8 cellular contexts compared by ENCODE assay signal in the genomic region with DNA sequence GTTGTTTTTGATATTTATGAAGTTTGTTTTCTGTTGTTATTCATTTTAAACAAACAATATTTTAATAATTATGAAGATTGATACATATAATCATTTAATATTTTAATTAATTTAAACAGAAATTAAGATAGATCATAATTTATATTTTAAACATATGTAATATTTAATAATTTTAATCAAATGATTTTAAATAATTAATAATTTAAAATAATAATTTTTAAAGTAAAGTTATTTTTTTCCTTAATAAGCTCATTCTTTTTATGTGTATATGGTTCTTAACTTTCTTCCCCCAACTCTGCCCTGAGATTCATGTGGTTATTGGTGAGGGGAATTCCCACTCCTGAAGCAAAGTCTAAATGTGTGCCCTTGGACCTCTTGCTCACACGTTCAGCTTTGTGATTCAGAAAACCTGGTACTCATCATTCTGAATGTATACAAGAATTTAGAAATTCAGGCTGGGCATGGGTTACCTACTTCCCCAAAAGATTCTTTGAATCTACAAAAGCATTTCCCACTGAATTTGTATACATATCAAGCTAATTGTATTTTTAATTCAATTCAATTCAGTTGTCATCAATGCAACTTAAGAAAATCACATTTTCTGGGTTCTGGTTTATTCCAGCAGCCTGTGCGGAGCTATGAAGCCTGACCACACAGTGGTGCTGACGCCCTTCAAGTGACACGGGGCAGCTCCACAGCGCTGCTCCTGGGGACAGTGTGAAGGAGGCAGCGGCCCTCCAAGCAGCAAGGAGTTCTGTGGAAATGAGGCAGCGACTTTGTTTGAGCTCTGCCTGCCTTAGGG.
DNase-seq lines count a peak whose midpoint lies in the region; ATAC-seq and TF ChIP-seq lines count a peak whose summit lies in the region.

No MANE protein-coding gene starts in this region.

- no peaks in the 10 kb centered on the region for H3K36me3 ChIP-seq in neural cell (ENCODE audit: insufficient read depth, low read length)

- DNase-seq in DMS79 (lab: John Stamatoyannopoulos, UW) (peak; percentile 71), NCI-H82 (lab: John Stamatoyannopoulos, UW) (peak; percentile 87), fibroblast of pulmonary artery (ENCODE audit: low read depth) (peak; percentile 86), OCI-M2 (lab: John Stamatoyannopoulos, UW; ENCODE audit: unreplicated experiment) (no peak)
- peak; percentile 48 for DNase-seq in activated T-cell treated with anti-CD3 and anti-CD28 coated beads, Interleukin-2, amount 50 U/mL, for 24 hours

- no peaks in the 10 kb centered on the region for H3K27me3 ChIP-seq in neural cell (ENCODE audit: insufficient read depth, low read depth, low read length)

- no peaks in the 10 kb centered on the region for H3K9me3 ChIP-seq in neural cell (ENCODE audit: low read length)

- no peaks in the 10 kb centered on the region for H3K9me2 ChIP-seq in neural cell (ENCODE audit: insufficient read depth, low read length)

- peaks cover 5% of the 10 kb centered on the region for H3K4me1 Mint-ChIP-seq in activated T-cell treated with anti-CD3 and anti-CD28 coated beads, Interleukin-2, amount 50 U/mL, for 24 hours (ENCODE audit: low read depth)

- H4K20me1 ChIP-seq in neural cell (ENCODE audit: insufficient read depth) = no peaks in the 10 kb centered on the region

- no peak overlapping the region for H3K27ac ChIP-seq in neural cell (ENCODE audit: low read length)

- peaks cover 52% of the 10 kb centered on the region for H3K27me3 Mint-ChIP-seq in activated T-cell treated with anti-CD3 and anti-CD28 coated beads, Interleukin-2, amount 50 U/mL, for 24 hours

- H3K4me2 ChIP-seq in neural cell (ENCODE audit: low read length) = no peak overlapping the region

- TF ChIP-seq EP300 in neural cell (conservative IDR thresholded peaks at IDR 0.05; ENCODE audit: poor library complexity, severe bottlenecking) = no peak

- peak; percentile 95 for ATAC-seq in GM19452 (IDR thresholded peaks at IDR 0.05; ENCODE audit: unreplicated experiment)
- ATAC-seq in HG03432 (IDR thresholded peaks at IDR 0.05; ENCODE audit: unreplicated experiment) = peak; percentile 99

- H3K4me3 Mint-ChIP-seq in activated T-cell treated with anti-CD3 and anti-CD28 coated beads, Interleukin-2, amount 50 U/mL, for 24 hours = no peak overlapping the region

- no peak overlapping the region for H3K9ac ChIP-seq in neural cell (ENCODE audit: low read length)

- H2AFZ ChIP-seq in neural cell (ENCODE audit: low read depth, low read length) = no peak overlapping the region

- H3K36me3 Mint-ChIP-seq in activated T-cell treated with anti-CD3 and anti-CD28 coated beads, Interleukin-2, amount 50 U/mL, for 24 hours (ENCODE audit: low read depth) = no peaks in the 10 kb centered on the region

- peak; percentile 82 for TF ChIP-seq RAD21 in neural cell (conservative IDR thresholded peaks at IDR 0.05)

- H3F3A ChIP-seq in neural cell (ENCODE audit: insufficient read depth, low read length, poor library complexity, severe bottlenecking) = no peaks in the 10 kb centered on the region

- no peak overlapping the region for H3K4me3 ChIP-seq in fibroblast of pulmonary artery (replicated peaks; ENCODE audit: low read depth, low read length)
- H3K4me3 ChIP-seq in neural cell (ENCODE audit: low read length) = no peak overlapping the region

- H3K79me2 ChIP-seq in neural cell (replicated peaks; ENCODE audit: insufficient read depth, low read length) = no peaks in the 10 kb centered on the region

- TF ChIP-seq CTCF in fibroblast of pulmonary artery (IDR thresholded peaks at IDR 0.05; ENCODE audit: low read length, missing control alignments) (peak; percentile 96), neural cell (IDR thresholded peaks at IDR 0.05; ENCODE audit: poor library complexity, severe bottlenecking) (peak; percentile 83)

- no peaks in the 10 kb centered on the region for H3K9me3 Mint-ChIP-seq in activated T-cell treated with anti-CD3 and anti-CD28 coated beads, Interleukin-2, amount 50 U/mL, for 24 hours

- no peak overlapping the region for H3K27ac Mint-ChIP-seq in activated T-cell treated with anti-CD3 and anti-CD28 coated beads, Interleukin-2, amount 50 U/mL, for 24 hours

TF ChIP-seq in neural cell, 6 proteins besides CTCF, POLR2A, EP300 and RAD21:
- TF ChIP-seq MXI1 (conservative IDR thresholded peaks at IDR 0.05; ENCODE audit: poor library complexity, severe bottlenecking) (no peak), POLR2AphosphoS5 (IDR thresholded peaks at IDR 0.05) (no peak), SMC3 (conservative IDR thresholded peaks at IDR 0.05; ENCODE audit: poor library complexity) (peak; percentile 79), TAF1 (IDR thresholded peaks at IDR 0.05; ENCODE audit: low read depth) (no peak), EZH2 (IDR thresholded peaks at IDR 0.05; ENCODE audit: borderline replicate concordance, insufficient read depth, low read length, poor library complexity, severe bottlenecking) (no peak)
- TF ChIP-seq, protein P1, sequence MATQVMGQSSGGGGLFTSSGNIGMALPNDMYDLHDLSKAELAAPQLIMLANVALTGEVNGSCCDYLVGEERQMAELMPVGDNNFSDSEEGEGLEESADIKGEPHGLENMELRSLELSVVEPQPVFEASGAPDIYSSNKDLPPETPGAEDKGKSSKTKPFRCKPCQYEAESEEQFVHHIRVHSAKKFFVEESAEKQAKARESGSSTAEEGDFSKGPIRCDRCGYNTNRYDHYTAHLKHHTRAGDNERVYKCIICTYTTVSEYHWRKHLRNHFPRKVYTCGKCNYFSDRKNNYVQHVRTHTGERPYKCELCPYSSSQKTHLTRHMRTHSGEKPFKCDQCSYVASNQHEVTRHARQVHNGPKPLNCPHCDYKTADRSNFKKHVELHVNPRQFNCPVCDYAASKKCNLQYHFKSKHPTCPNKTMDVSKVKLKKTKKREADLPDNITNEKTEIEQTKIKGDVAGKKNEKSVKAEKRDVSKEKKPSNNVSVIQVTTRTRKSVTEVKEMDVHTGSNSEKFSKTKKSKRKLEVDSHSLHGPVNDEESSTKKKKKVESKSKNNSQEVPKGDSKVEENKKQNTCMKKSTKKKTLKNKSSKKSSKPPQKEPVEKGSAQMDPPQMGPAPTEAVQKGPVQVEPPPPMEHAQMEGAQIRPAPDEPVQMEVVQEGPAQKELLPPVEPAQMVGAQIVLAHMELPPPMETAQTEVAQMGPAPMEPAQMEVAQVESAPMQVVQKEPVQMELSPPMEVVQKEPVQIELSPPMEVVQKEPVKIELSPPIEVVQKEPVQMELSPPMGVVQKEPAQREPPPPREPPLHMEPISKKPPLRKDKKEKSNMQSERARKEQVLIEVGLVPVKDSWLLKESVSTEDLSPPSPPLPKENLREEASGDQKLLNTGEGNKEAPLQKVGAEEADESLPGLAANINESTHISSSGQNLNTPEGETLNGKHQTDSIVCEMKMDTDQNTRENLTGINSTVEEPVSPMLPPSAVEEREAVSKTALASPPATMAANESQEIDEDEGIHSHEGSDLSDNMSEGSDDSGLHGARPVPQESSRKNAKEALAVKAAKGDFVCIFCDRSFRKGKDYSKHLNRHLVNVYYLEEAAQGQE (IDR thresholded peaks at IDR 0.05; ENCODE audit: borderline replicate concordance) = no peak
